Comparison of ENCODE assay signal across 16 cellular contexts in genomic region chr3:141373232-141373631, GRCh38. TPM values are rescaled to one million over a fixed set of nuclear protein-coding genes. Genes with fewer than 3 reads are reported as not detected.
DNase-seq lines count a peak whose midpoint lies in the region; ATAC-seq and TF ChIP-seq lines count a peak whose summit lies in the region.
"Had no signal": no experiment of that assay in that cellular context is flagged by ENCODE, and none has a peak within 500 bp of the region (broad histone marks: within the 10 kb centered on the region; RNA-seq: fewer than 3 reads in every experiment).

No MANE protein-coding gene starts in this region.

- TF ChIP-seq POLR2A in tibial nerve (IDR thresholded peaks at IDR 0.05): no peak

- TF ChIP-seq EP300 in tibial nerve (IDR thresholded peaks at IDR 0.05): no peak

- no peaks in the 10 kb centered on the region for H3K9me3 ChIP-seq in tibial nerve
- H3K9me3 ChIP-seq: MG63 had no signal

- H3K27me3 ChIP-seq in tibial nerve: no peaks in the 10 kb centered on the region
- H3K27me3 ChIP-seq: MG63 had no signal

- peak; percentile 47 to 54 for ATAC-seq in activated CD4-positive, CD25-positive, alpha-beta regulatory T cell treated with anti-CD3 and anti-CD28 coated beads, Interleukin-2, amount 50 U/mL, for 24 hours
- ATAC-seq in HG02759 (IDR thresholded peaks at IDR 0.05; ENCODE audit: unreplicated experiment) (peak; percentile 24), HG03280 (IDR thresholded peaks at IDR 0.05; ENCODE audit: unreplicated experiment) (no peak)

- H3K27ac ChIP-seq in tibial nerve: no peak overlapping the region
- H3K27ac ChIP-seq: 22Rv1 had no signal

- peaks cover 0 to 38% (median 0%) of the 10 kb centered on the region in 3 donors for H3K36me3 ChIP-seq in tibial nerve

- DNase-seq in activated CD4-positive, CD25-positive, alpha-beta regulatory T cell (lab: John Stamatoyannopoulos, UW): no peak
- DNase-seq in RPMI8226: peak; percentile 49
- DNase-seq in myocyte (ENCODE audit: low read depth): peak; percentile 30
- no peak for DNase-seq in tibial nerve (ENCODE audit: low spot score in 2 of 2)
- no peak for DNase-seq in NK-92 treated with Interleukin-12 subunit alpha and Interleukin-12 subunit beta, amount 100 ng/mL, for 24 hours (lab: John Stamatoyannopoulos, UW)
- DNase-seq: foreskin melanocyte, GM23248, MG63, NCI-H226, nephron progenitor cell, posterior cingulate gyrus, SW 1271 had no signal

- TF ChIP-seq CTCF in tibial nerve (IDR thresholded peaks at IDR 0.05): no peak

- H3K4me1 ChIP-seq in tibial nerve: peaks cover 0 to 36% (median 5%) of the 10 kb centered on the region in 4 donors

- H3K4me3 ChIP-seq in tibial nerve: no peak overlapping the region
- H3K4me3 ChIP-seq: GM23248, MG63 had no signal

RNA-seq across cellular contexts. Expression of gene ZBTB38, which starts 4.9 kb away (rescaled TPM):
- total RNA-seq in myocyte: 103 and 108 TPM in 2 replicates
- polyA plus RNA-seq in myocyte (2012): 21.9 TPM
- total RNA-seq in tibial nerve: 100 to 1,000 TPM; 121 to 171 (median 150) TPM

Comparison
In these comparisons a context has a peak if more than half of its experiments do, and no peak if none do; other contexts are left out.
1. DNase-seq: peak in RPMI8226 (single experiment) and myocyte (single experiment); none in activated CD4-positive, CD25-positive, alpha-beta regulatory T cell (0 of 4), tibial nerve (0 of 2) and NK-92 treated with Interleukin-12 subunit alpha and Interleukin-12 subunit beta, amount 100 ng/mL, for 24 hours (single experiment).